1 cellular context compared by ENCODE assay signal in the genomic region with DNA sequence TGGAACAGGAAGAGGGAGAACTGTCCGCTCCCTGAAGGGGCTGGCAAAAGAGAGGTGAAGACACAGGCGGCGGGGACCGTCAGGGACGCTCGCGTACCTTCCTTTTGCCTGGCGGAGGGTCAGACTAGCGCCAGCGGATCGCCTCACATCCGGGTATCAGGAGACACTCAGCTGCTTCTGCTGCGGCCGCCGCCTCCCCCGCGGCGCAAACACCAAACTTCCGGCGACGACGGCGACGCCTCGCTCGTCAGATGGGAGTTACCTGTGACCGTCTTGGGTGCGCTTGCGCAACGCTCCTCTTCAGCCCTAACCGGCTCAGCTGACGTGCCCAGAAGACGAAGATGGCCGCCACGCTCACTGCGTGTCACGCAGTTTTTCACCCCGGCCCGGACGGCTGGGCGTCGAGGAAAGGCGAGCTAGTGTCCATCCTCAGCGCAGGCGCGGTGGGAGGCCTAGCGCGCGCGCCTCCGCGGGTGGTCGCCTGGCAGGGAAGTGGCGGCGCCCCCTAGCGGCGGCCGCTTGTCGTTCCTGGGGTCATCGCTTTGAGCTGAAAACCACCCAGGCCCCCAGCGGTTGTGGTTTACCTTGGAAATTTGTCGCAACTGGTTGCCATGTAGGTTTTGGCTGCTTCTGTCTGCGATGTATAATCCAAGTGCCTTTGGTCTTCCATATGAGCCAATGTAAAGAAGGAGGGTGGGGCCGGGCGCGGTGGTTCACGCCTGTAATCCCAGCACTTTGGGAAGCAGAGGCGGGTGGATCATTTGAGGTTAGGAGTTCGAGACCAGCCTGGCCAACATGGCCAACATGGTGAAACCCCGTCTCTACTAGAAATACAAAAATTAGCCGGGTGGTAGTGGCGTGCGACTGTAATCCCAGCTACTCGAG.
TF ChIP-seq lines count a peak whose summit lies in the region.

A gene with protein sequence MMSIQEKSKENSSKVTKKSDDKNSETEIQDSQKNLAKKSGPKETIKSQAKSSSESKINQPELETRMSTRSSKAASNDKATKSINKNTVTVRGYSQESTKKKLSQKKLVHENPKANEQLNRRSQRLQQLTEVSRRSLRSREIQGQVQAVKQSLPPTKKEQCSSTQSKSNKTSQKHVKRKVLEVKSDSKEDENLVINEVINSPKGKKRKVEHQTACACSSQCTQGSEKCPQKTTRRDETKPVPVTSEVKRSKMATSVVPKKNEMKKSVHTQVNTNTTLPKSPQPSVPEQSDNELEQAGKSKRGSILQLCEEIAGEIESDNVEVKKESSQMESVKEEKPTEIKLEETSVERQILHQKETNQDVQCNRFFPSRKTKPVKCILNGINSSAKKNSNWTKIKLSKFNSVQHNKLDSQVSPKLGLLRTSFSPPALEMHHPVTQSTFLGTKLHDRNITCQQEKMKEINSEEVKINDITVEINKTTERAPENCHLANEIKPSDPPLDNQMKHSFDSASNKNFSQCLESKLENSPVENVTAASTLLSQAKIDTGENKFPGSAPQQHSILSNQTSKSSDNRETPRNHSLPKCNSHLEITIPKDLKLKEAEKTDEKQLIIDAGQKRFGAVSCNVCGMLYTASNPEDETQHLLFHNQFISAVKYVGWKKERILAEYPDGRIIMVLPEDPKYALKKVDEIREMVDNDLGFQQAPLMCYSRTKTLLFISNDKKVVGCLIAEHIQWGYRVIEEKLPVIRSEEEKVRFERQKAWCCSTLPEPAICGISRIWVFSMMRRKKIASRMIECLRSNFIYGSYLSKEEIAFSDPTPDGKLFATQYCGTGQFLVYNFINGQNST (minus strand): TSS at position 179 of the 885 bp plus-strand sequence. CDS start 25,861 bp downstream, outside the sequence.

TF ChIP-seq in H1, 55 proteins besides CTCF, POLR2A, EP300 and RAD21:
- TF ChIP-seq NRF1 (IDR thresholded peaks at IDR 0.05; ENCODE audit: low read depth, low read length) (peak; percentile 73), ZNF274 (IDR thresholded peaks at IDR 0.05; ENCODE audit: borderline replicate concordance, extremely low read depth, low read length) (no peak), SIN3A (conservative IDR thresholded peaks at IDR 0.05 in 1 of 2, IDR thresholded peaks at IDR 0.05 in 1 of 2; ENCODE audit: low read depth in 1 of 2, low read length in 2 of 2) (0 out of 4 replicates have a peak, but pooled peaks have one; percentile 20 to 43), HDAC6 (IDR thresholded peaks at IDR 0.05; ENCODE audit: low read depth, low read length) (no peak), TCF12 (IDR thresholded peaks at IDR 0.05; ENCODE audit: low read depth, low read length) (no peak), CEBPB (IDR thresholded peaks at IDR 0.05; ENCODE audit: low read depth, low read length) (peak; percentile 99), SRF (IDR thresholded peaks at IDR 0.05; ENCODE audit: low read depth, low read length) (no peak), RBBP5 (IDR thresholded peaks at IDR 0.05; ENCODE audit: borderline replicate concordance, low read depth, low read length) (peak; percentile 91), EGR1 (IDR thresholded peaks at IDR 0.05; ENCODE audit: borderline replicate concordance, low read depth, low read length) (0 out of 2 replicates have a peak, but pooled peaks have one; percentile 34), TEAD4 (IDR thresholded peaks at IDR 0.05; ENCODE audit: low read depth, low read length) (no peak), RNF2 (IDR thresholded peaks at IDR 0.05; ENCODE audit: borderline replicate concordance, low read depth, low read length, missing control alignments, poor library complexity, severe bottlenecking) (no peak), BRCA1 (IDR thresholded peaks at IDR 0.05; ENCODE audit: low read depth, low read length) (no peak), SP4 (IDR thresholded peaks at IDR 0.05; ENCODE audit: low read length) (no peak), CHD2 (IDR thresholded peaks at IDR 0.05; ENCODE audit: low read length) (no peak), CTBP2 (IDR thresholded peaks at IDR 0.05; ENCODE audit: borderline replicate concordance, insufficient read depth, insufficient read length, low read length) (no peak), SAP30 (IDR thresholded peaks at IDR 0.05; ENCODE audit: insufficient read depth, insufficient replicate concordance, low read length) (peak; percentile 85), TAF1 (IDR thresholded peaks at IDR 0.05; ENCODE audit: low read depth, low read length) (peak; percentile 77), GTF2F1 (IDR thresholded peaks at IDR 0.05; ENCODE audit: borderline replicate concordance, low read depth, low read length) (no peak), CBX5 (IDR thresholded peaks at IDR 0.05; ENCODE audit: low read depth, low read length) (no peak), SP1 (IDR thresholded peaks at IDR 0.05; ENCODE audit: low read depth, low read length) (no peak), RFX5 (IDR thresholded peaks at IDR 0.05; ENCODE audit: borderline replicate concordance, low read depth, low read length) (peak; percentile 86), YY1 (IDR thresholded peaks at IDR 0.05; ENCODE audit: low read depth, low read length) (peak; percentile 94), KDM4A (IDR thresholded peaks at IDR 0.05; ENCODE audit: low read depth, low read length, severe bottlenecking) (peak; percentile 52), CREB1 (IDR thresholded peaks at IDR 0.05) (peak; percentile 91), RXRA (IDR thresholded peaks at IDR 0.05; ENCODE audit: insufficient read depth, low read depth, low read length) (no peak), NANOG (IDR thresholded peaks at IDR 0.05; ENCODE audit: insufficient read depth, low read depth, low read length, poor library complexity, severe bottlenecking) (no peak), HDAC2 (IDR thresholded peaks at IDR 0.05; ENCODE audit: borderline replicate concordance in 1 of 2, low read depth in 2 of 2, low read length in 2 of 2) (peak; percentile 63 to 89; a peak in 2 of 4 replicates), GABPA (IDR thresholded peaks at IDR 0.05; ENCODE audit: borderline replicate concordance, insufficient read depth, low read length) (no peak), EZH2 (IDR thresholded peaks at IDR 0.05; ENCODE audit: low read depth, low read length, severe bottlenecking) (no peak), POLR2AphosphoS5 (IDR thresholded peaks at IDR 0.05; ENCODE audit: low read depth, low read length) (peak; percentile 68), POU5F1 (IDR thresholded peaks at IDR 0.05; ENCODE audit: low read depth, low read length) (no peak), SP2 (IDR thresholded peaks at IDR 0.05; ENCODE audit: low read length) (no peak), JUND (IDR thresholded peaks at IDR 0.05; ENCODE audit: low read length) (peak; percentile 42; the same call in 1 of the 2 replicates), JUN (IDR thresholded peaks at IDR 0.05; ENCODE audit: low read depth, low read length) (no peak), ASH2L (IDR thresholded peaks at IDR 0.05; ENCODE audit: low read length) (peak; percentile 93), BACH1 (IDR thresholded peaks at IDR 0.05; ENCODE audit: low read length) (peak; percentile 27; the same call in 1 of the 2 replicates), TBP (IDR thresholded peaks at IDR 0.05; ENCODE audit: low read depth, low read length) (peak; percentile 75; the same call in 1 of the 2 replicates)
- TF ChIP-seq, protein P1, sequence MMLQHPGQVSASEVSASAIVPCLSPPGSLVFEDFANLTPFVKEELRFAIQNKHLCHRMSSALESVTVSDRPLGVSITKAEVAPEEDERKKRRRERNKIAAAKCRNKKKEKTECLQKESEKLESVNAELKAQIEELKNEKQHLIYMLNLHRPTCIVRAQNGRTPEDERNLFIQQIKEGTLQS (IDR thresholded peaks at IDR 0.05; ENCODE audit: insufficient read depth, low read depth, low read length), result no peak
- TF ChIP-seq, protein P2, sequence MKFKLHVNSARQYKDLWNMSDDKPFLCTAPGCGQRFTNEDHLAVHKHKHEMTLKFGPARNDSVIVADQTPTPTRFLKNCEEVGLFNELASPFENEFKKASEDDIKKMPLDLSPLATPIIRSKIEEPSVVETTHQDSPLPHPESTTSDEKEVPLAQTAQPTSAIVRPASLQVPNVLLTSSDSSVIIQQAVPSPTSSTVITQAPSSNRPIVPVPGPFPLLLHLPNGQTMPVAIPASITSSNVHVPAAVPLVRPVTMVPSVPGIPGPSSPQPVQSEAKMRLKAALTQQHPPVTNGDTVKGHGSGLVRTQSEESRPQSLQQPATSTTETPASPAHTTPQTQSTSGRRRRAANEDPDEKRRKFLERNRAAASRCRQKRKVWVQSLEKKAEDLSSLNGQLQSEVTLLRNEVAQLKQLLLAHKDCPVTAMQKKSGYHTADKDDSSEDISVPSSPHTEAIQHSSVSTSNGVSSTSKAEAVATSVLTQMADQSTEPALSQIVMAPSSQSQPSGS (IDR thresholded peaks at IDR 0.05; ENCODE audit: low read length), result no peak
- TF ChIP-seq, protein P3, sequence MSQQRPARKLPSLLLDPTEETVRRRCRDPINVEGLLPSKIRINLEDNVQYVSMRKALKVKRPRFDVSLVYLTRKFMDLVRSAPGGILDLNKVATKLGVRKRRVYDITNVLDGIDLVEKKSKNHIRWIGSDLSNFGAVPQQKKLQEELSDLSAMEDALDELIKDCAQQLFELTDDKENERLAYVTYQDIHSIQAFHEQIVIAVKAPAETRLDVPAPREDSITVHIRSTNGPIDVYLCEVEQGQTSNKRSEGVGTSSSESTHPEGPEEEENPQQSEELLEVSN (IDR thresholded peaks at IDR 0.05), result peak; percentile 38
- TF ChIP-seq, protein P4, sequence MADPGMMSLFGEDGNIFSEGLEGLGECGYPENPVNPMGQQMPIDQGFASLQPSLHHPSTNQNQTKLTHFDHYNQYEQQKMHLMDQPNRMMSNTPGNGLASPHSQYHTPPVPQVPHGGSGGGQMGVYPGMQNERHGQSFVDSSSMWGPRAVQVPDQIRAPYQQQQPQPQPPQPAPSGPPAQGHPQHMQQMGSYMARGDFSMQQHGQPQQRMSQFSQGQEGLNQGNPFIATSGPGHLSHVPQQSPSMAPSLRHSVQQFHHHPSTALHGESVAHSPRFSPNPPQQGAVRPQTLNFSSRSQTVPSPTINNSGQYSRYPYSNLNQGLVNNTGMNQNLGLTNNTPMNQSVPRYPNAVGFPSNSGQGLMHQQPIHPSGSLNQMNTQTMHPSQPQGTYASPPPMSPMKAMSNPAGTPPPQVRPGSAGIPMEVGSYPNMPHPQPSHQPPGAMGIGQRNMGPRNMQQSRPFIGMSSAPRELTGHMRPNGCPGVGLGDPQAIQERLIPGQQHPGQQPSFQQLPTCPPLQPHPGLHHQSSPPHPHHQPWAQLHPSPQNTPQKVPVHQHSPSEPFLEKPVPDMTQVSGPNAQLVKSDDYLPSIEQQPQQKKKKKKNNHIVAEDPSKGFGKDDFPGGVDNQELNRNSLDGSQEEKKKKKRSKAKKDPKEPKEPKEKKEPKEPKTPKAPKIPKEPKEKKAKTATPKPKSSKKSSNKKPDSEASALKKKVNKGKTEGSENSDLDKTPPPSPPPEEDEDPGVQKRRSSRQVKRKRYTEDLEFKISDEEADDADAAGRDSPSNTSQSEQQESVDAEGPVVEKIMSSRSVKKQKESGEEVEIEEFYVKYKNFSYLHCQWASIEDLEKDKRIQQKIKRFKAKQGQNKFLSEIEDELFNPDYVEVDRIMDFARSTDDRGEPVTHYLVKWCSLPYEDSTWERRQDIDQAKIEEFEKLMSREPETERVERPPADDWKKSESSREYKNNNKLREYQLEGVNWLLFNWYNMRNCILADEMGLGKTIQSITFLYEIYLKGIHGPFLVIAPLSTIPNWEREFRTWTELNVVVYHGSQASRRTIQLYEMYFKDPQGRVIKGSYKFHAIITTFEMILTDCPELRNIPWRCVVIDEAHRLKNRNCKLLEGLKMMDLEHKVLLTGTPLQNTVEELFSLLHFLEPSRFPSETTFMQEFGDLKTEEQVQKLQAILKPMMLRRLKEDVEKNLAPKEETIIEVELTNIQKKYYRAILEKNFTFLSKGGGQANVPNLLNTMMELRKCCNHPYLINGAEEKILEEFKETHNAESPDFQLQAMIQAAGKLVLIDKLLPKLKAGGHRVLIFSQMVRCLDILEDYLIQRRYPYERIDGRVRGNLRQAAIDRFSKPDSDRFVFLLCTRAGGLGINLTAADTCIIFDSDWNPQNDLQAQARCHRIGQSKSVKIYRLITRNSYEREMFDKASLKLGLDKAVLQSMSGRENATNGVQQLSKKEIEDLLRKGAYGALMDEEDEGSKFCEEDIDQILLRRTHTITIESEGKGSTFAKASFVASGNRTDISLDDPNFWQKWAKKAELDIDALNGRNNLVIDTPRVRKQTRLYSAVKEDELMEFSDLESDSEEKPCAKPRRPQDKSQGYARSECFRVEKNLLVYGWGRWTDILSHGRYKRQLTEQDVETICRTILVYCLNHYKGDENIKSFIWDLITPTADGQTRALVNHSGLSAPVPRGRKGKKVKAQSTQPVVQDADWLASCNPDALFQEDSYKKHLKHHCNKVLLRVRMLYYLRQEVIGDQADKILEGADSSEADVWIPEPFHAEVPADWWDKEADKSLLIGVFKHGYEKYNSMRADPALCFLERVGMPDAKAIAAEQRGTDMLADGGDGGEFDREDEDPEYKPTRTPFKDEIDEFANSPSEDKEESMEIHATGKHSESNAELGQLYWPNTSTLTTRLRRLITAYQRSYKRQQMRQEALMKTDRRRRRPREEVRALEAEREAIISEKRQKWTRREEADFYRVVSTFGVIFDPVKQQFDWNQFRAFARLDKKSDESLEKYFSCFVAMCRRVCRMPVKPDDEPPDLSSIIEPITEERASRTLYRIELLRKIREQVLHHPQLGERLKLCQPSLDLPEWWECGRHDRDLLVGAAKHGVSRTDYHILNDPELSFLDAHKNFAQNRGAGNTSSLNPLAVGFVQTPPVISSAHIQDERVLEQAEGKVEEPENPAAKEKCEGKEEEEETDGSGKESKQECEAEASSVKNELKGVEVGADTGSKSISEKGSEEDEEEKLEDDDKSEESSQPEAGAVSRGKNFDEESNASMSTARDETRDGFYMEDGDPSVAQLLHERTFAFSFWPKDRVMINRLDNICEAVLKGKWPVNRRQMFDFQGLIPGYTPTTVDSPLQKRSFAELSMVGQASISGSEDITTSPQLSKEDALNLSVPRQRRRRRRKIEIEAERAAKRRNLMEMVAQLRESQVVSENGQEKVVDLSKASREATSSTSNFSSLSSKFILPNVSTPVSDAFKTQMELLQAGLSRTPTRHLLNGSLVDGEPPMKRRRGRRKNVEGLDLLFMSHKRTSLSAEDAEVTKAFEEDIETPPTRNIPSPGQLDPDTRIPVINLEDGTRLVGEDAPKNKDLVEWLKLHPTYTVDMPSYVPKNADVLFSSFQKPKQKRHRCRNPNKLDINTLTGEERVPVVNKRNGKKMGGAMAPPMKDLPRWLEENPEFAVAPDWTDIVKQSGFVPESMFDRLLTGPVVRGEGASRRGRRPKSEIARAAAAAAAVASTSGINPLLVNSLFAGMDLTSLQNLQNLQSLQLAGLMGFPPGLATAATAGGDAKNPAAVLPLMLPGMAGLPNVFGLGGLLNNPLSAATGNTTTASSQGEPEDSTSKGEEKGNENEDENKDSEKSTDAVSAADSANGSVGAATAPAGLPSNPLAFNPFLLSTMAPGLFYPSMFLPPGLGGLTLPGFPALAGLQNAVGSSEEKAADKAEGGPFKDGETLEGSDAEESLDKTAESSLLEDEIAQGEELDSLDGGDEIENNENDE (IDR thresholded peaks at IDR 0.05; ENCODE audit: insufficient replicate concordance, low read length), result no peak
- TF ChIP-seq, protein P5, sequence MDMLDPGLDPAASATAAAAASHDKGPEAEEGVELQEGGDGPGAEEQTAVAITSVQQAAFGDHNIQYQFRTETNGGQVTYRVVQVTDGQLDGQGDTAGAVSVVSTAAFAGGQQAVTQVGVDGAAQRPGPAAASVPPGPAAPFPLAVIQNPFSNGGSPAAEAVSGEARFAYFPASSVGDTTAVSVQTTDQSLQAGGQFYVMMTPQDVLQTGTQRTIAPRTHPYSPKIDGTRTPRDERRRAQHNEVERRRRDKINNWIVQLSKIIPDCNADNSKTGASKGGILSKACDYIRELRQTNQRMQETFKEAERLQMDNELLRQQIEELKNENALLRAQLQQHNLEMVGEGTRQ (IDR thresholded peaks at IDR 0.05; ENCODE audit: low read length), result peak; percentile 10; the same call in 1 of the 2 replicates
- TF ChIP-seq, protein P6, sequence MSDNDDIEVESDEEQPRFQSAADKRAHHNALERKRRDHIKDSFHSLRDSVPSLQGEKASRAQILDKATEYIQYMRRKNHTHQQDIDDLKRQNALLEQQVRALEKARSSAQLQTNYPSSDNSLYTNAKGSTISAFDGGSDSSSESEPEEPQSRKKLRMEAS (IDR thresholded peaks at IDR 0.05), result peak; percentile 72
